ENCODE assay signal across 8 cellular contexts in genomic region chr2:238108423-238109201, GRCh38. TPM values are rescaled to one million over a fixed set of nuclear protein-coding genes. Genes with fewer than 3 reads are reported as not detected.
DNase-seq lines count a peak whose midpoint lies in the region; ATAC-seq, FAIRE-seq and TF ChIP-seq lines count a peak whose summit lies in the region.

No MANE protein-coding gene starts in this region.

- POLR2A ChIA-PET in K562 (lab: Yijun Ruan, JAX) (interaction anchor here (1.4 kb wide), 1 partner anchor 9 kb away, joined by 8 read pairs; the partner anchor contains the start of gene ESPNL), GM10248 (lab: Yijun Ruan, JAX) (interaction anchor here (0.5 kb wide), 1 partner anchor 174 kb away, joined by 4 read pairs; no protein-coding TSS in a partner anchor), HEK293T (lab: Yijun Ruan, JAX) (interaction anchor here (1.1 kb wide), 1 partner anchor 10 kb away, joined by 3 read pairs; no protein-coding TSS in a partner anchor)

- H3K4me3 ChIP-seq in K562: no peak overlapping the region

- H3K36me3 ChIP-seq in K562 (ENCODE audit: control insufficient read depth, insufficient read depth, low read length): no peaks in the 10 kb centered on the region

- no peak overlapping the region for H3K4me2 ChIP-seq in K562 (ENCODE audit: insufficient read depth, low read length)

- H3K4me1 ChIP-seq in K562 (replicated peaks in 1 of 2; ENCODE audit: control insufficient read depth in 2 of 2, insufficient read depth in 2 of 2, low read length in 2 of 2): peaks cover 4 to 34% of the 10 kb centered on the region in 2 experiments; a peak in 3 of 5 replicates

- 36% methylated on average over 15 of the region's 20 CpGs for WGBS in K562 (ENCODE audit: insufficient coverage, low coverage, missing lambda C conversion rate)

- no peak for TF ChIP-seq EP300 in K562 (IDR thresholded peaks at IDR 0.05; ENCODE audit: low read length)

- no peaks in the 10 kb centered on the region for H3K79me2 ChIP-seq in K562 (ENCODE audit: control insufficient read depth, insufficient read depth, low read length)

- no peaks in the 10 kb centered on the region for H3K9me3 ChIP-seq in K562 (replicated peaks; ENCODE audit: control insufficient read depth, insufficient read depth, low read depth, low read length)

- no peaks in the 10 kb centered on the region for H3K27me3 ChIP-seq in K562 (ENCODE audit: control insufficient read depth in 2 of 2, insufficient read depth in 2 of 2, low read length in 2 of 2)

- DNase-seq in D721Med (ENCODE audit: insufficient read length, low spot score) (peak; percentile 62), K562 (ENCODE audit: extremely low read depth in 1 of 4, low spot score in 3 of 4) (peak in 3 of 4 experiments; percentile 33 to 53 (median 37)), NCI-H2227 treated with DMSO at 0.1 percent for 48 hours (lab: John Stamatoyannopoulos, UW) (no peak), GM10248 (ENCODE audit: extremely low spot score) (no peak), HEK293T (ENCODE audit: extremely low spot score) (no peak), NCI-H187 treated with DMSO at 0.1 percent for 48 hours (lab: John Stamatoyannopoulos, UW) (no peak)

- H2AFZ ChIP-seq in K562 (ENCODE audit: low read depth, low read length): 0 out of 2 replicates have a peak overlapping the region, but pooled peaks have one; percentile 45

- no peaks in the 10 kb centered on the region for H4K20me1 ChIP-seq in K562 (replicated peaks; ENCODE audit: control insufficient read depth, insufficient read depth, low read length)

- no peaks in the 10 kb centered on the region for H3K9me1 ChIP-seq in K562 (ENCODE audit: control insufficient read depth, insufficient read depth, low read length)

- ATAC-seq in HG03442 (IDR thresholded peaks at IDR 0.05; ENCODE audit: unreplicated experiment): peak; percentile 65
- ATAC-seq in K562: peak; percentile 69

- H3K9ac ChIP-seq in K562 (ENCODE audit: insufficient read depth in 1 of 2, low read depth in 2 of 2, low read length in 2 of 2): peak overlapping the region in 1 of 2 experiments; percentile 7; a peak in 1 of 4 replicates

- in situ Hi-C loops in K562 (cut with MboI): loop anchor here (10.0 kb wide), 1 partner anchor 254 kb away; the partner anchor contains the start of gene RAMP1

- intact Hi-C loops in K562 (cut with micrococcal nuclease): loop anchor here (1.0 to 5.0 kb wide), 2 partner anchors 186 to 250 kb away; no protein-coding TSS in a partner anchor

- TF ChIP-seq RAD21 in K562 (CRISPR knock-in tag; conservative IDR thresholded peaks at IDR 0.05 in 1 of 2, IDR thresholded peaks at IDR 0.05 in 1 of 2): no peak

- BruUV-seq in K562 (replicated peaks; lab: Mats Ljungman, UMichigan): no TSS peak

- CTCF ChIA-PET in K562 (lab: Yijun Ruan, JAX; ENCODE audit: low intra/inter-chr PET ratio): interaction anchor here (1.8 kb wide), 1 partner anchor 250 kb away, joined by 5 read pairs; no protein-coding TSS in a partner anchor
- CTCF ChIA-PET in GM10248 (lab: Yijun Ruan, JAX): interaction anchor here (1.0 to 1.7 kb wide), 3 partner anchors 10 to 250 kb away, joined by 3 to 4 read pairs (median 4); no protein-coding TSS in a partner anchor
- CTCF ChIA-PET in HEK293T (lab: Yijun Ruan, JAX): interaction anchor here (1.3 kb wide), 1 partner anchor 250 kb away, joined by 3 read pairs; no protein-coding TSS in a partner anchor

- peak; percentile 45 for TF ChIP-seq POLR2A in GM19193 (IDR thresholded peaks at IDR 0.05; ENCODE audit: extremely low read depth, insufficient read depth, insufficient read length)
- no peak for TF ChIP-seq POLR2A in K562 (conservative IDR thresholded peaks at IDR 0.05)

- no peak overlapping the region for H3K27ac ChIP-seq in K562 (ENCODE audit: extremely low read depth, low read depth, low read length)

- FAIRE-seq in D721Med (lab: Jason Lieb, UNC) (no peak), K562 (lab: Jason Lieb, UNC) (no peak)

- TF ChIP-seq CTCF in D721Med (IDR thresholded peaks at IDR 0.05; ENCODE audit: insufficient read depth, missing control alignments) (no peak), K562 (IDR thresholded peaks at IDR 0.05 in 2 of 3, conservative IDR thresholded peaks at IDR 0.05 in 1 of 3; ENCODE audit: insufficient read depth in 2 of 3, low read depth in 1 of 3, low read length in 3 of 3) (no peak), GM10248 (IDR thresholded peaks at IDR 0.05; ENCODE audit: control extremely low read depth, extremely low read depth, low read depth, missing control alignments) (no peak)

RNA-seq across cellular contexts. Expression of gene ESPNL, which starts 8.5 kb away (rescaled TPM):
- total RNA-seq in K562 (2011; cell fraction: chromatin; rRNA removed; ENCODE audit: low replicate concordance): 0.30 TPM in 1 of 2 replicates, not detected in the other
- total RNA-seq in K562 (2011; cell fraction: nucleolus; rRNA removed): 0.26 and 0.33 TPM in 2 replicates
- 0.07 TPM in 1 of 2 replicates, not detected in the other for total RNA-seq in K562 (2011; cell fraction: nucleoplasm; rRNA removed)
- 0.04 and 0.09 TPM in 2 replicates for total RNA-seq in K562 (2014; rRNA removed)
- total RNA-seq in K562 (2014; rRNA removed; fragmentation: Illumina TruSeq; extraction: Trizol): not detected in 2 replicates
- 0.04 TPM in 2 replicates for total RNA-seq in K562 (2015; rRNA removed; fragmentation: Illumina TruSeq; extraction: Trizol)
- total RNA-seq in K562 (2021): 0.04 and 0.09 TPM in 2 replicates
- 0.04 and 0.07 TPM in 2 replicates for polyA plus RNA-seq in K562 (2011; rRNA removed)
- polyA plus RNA-seq in K562 (2011; cell fraction: cytosol; rRNA removed): 0.13 and 0.30 TPM in 2 replicates
- polyA plus RNA-seq in K562 (2011; cell fraction: nucleus; rRNA removed): 0.28 and 0.55 TPM in 2 replicates
- polyA plus RNA-seq in K562 (2012): 0.06 and 0.10 TPM in 2 replicates
- polyA plus RNA-seq in K562 (2014; fragmentation: Illumina TruSeq; extraction: Trizol): 0.03 and 0.08 TPM in 2 replicates
- polyA plus RNA-seq in K562 (2014; fragmentation: Nextera tagmentation; extraction: Ambion mirVana): not detected
- polyA plus RNA-seq in K562 (2014; rRNA removed): 0.05 TPM in 1 of 2 replicates, not detected in the other
- not detected in 2 replicates for polyA minus RNA-seq in K562 (2011; rRNA and poly(A)+ RNA removed)
- polyA minus RNA-seq in K562 (2011; cell fraction: cytosol; rRNA and poly(A)+ RNA removed): not detected in 2 replicates
- 0.44 and 0.94 TPM in 2 replicates for polyA minus RNA-seq in K562 (2011; cell fraction: nucleus; rRNA and poly(A)+ RNA removed)

RNA-seq across cellular contexts. Expression of gene KLHL30, which starts 29.9 kb away (rescaled TPM):
- 0.21 TPM in 1 of 2 replicates, not detected in the other for total RNA-seq in K562 (2011; cell fraction: chromatin; rRNA removed; ENCODE audit: low replicate concordance)
- total RNA-seq in K562 (2011; cell fraction: nucleolus; rRNA removed): 0.53 and 0.67 TPM in 2 replicates
- total RNA-seq in K562 (2011; cell fraction: nucleoplasm; rRNA removed): 0.07 TPM in 1 of 2 replicates, not detected in the other
- total RNA-seq in K562 (2014; rRNA removed) (not detected in 2 replicates), K562 (2014; rRNA removed; fragmentation: Illumina TruSeq; extraction: Trizol) (not detected in 2 replicates), K562 (2015; rRNA removed; fragmentation: Illumina TruSeq; extraction: Trizol) (not detected in 2 replicates), K562 (2021) (0.04 TPM in 1 of 2 replicates, not detected in the other)
- polyA plus RNA-seq in K562 (2011; rRNA removed) (0.03 TPM in 1 of 2 replicates, not detected in the other), K562 (2014; fragmentation: Illumina TruSeq; extraction: Trizol) (not detected in 2 replicates), K562 (2014; fragmentation: Nextera tagmentation; extraction: Ambion mirVana) (not detected), K562 (2014; rRNA removed) (not detected in 2 replicates)
- 0.09 TPM in 1 of 2 replicates, not detected in the other for polyA plus RNA-seq in K562 (2011; cell fraction: cytosol; rRNA removed)
- polyA plus RNA-seq in K562 (2011; cell fraction: nucleus; rRNA removed): 0.07 and 0.09 TPM in 2 replicates
- 0.03 and 0.06 TPM in 2 replicates for polyA plus RNA-seq in K562 (2012)
- polyA minus RNA-seq in K562 (2011; rRNA and poly(A)+ RNA removed): not detected in 2 replicates
- not detected in 2 replicates for polyA minus RNA-seq in K562 (2011; cell fraction: cytosol; rRNA and poly(A)+ RNA removed)
- 0.11 and 0.13 TPM in 2 replicates for polyA minus RNA-seq in K562 (2011; cell fraction: nucleus; rRNA and poly(A)+ RNA removed)

RNA-seq across cellular contexts. Expression of gene SCLY, which starts 47.8 kb away (rescaled TPM):
- 81.0 and 87.4 TPM in 2 replicates for total RNA-seq in K562 (2011; cell fraction: chromatin; rRNA removed; ENCODE audit: low replicate concordance)
- 56.5 and 64.7 TPM in 2 replicates for total RNA-seq in K562 (2011; cell fraction: nucleolus; rRNA removed)
- 82.6 and 125 TPM in 2 replicates for total RNA-seq in K562 (2011; cell fraction: nucleoplasm; rRNA removed)
- total RNA-seq in K562 (2014; rRNA removed): 22.3 and 32.0 TPM in 2 replicates
- total RNA-seq in K562 (2014; rRNA removed; fragmentation: Illumina TruSeq; extraction: Trizol): 18.7 and 21.1 TPM in 2 replicates
- total RNA-seq in K562 (2015; rRNA removed; fragmentation: Illumina TruSeq; extraction: Trizol): 18.6 TPM in 2 replicates
- total RNA-seq in K562 (2021): 32.2 and 38.2 TPM in 2 replicates
- 15.6 and 17.1 TPM in 2 replicates for polyA plus RNA-seq in K562 (2011; rRNA removed)
- polyA plus RNA-seq in K562 (2011; cell fraction: cytosol; rRNA removed): 14.7 and 24.8 TPM in 2 replicates
- 41.4 and 66.7 TPM in 2 replicates for polyA plus RNA-seq in K562 (2011; cell fraction: nucleus; rRNA removed)
- polyA plus RNA-seq in K562 (2012): 22.6 and 23.3 TPM in 2 replicates
- polyA plus RNA-seq in K562 (2014; fragmentation: Illumina TruSeq; extraction: Trizol): 20.8 and 26.7 TPM in 2 replicates
- 1 to 10 TPM; 2.6 to 4.1 TPM for polyA plus RNA-seq in K562 (2014; fragmentation: Nextera tagmentation; extraction: Ambion mirVana)
- polyA plus RNA-seq in K562 (2014; rRNA removed): 23.9 and 27.4 TPM in 2 replicates
- polyA minus RNA-seq in K562 (2011; rRNA and poly(A)+ RNA removed): 15.6 and 16.8 TPM in 2 replicates
- 15.5 and 16.5 TPM in 2 replicates for polyA minus RNA-seq in K562 (2011; cell fraction: cytosol; rRNA and poly(A)+ RNA removed)
- polyA minus RNA-seq in K562 (2011; cell fraction: nucleus; rRNA and poly(A)+ RNA removed): 26.5 and 33.8 TPM in 2 replicates

RNA-seq across cellular contexts. Expression of gene ERFE, which starts 50.2 kb away (rescaled TPM):
- total RNA-seq in K562 (2011; cell fraction: chromatin; rRNA removed; ENCODE audit: low replicate concordance): 6.9 and 19.3 TPM in 2 replicates
- 14.7 and 17.0 TPM in 2 replicates for total RNA-seq in K562 (2011; cell fraction: nucleolus; rRNA removed)
- 9.9 and 10.2 TPM in 2 replicates for total RNA-seq in K562 (2011; cell fraction: nucleoplasm; rRNA removed)
- total RNA-seq in K562 (2014; rRNA removed) (4.1 and 5.8 TPM in 2 replicates), K562 (2014; rRNA removed; fragmentation: Illumina TruSeq; extraction: Trizol) (2.5 and 3.7 TPM in 2 replicates), K562 (2015; rRNA removed; fragmentation: Illumina TruSeq; extraction: Trizol) (1.0 and 1.1 TPM in 2 replicates), K562 (2021) (6.5 and 6.7 TPM in 2 replicates)
- polyA plus RNA-seq in K562 (2011; rRNA removed) (2.5 and 3.1 TPM in 2 replicates), K562 (2014; fragmentation: Illumina TruSeq; extraction: Trizol) (5.2 and 5.4 TPM in 2 replicates), K562 (2014; fragmentation: Nextera tagmentation; extraction: Ambion mirVana) (1 to 10 TPM in 1 of 2 experiments, under 1 TPM in 1; 0.55 to 1.1 TPM), K562 (2014; rRNA removed) (7.1 and 8.2 TPM in 2 replicates)
- 2.4 and 5.0 TPM in 2 replicates for polyA plus RNA-seq in K562 (2011; cell fraction: cytosol; rRNA removed)
- polyA plus RNA-seq in K562 (2011; cell fraction: nucleus; rRNA removed): 7.7 and 15.1 TPM in 2 replicates
- polyA plus RNA-seq in K562 (2012): 2.7 and 20.8 TPM in 2 replicates
- 0.18 and 0.35 TPM in 2 replicates for polyA minus RNA-seq in K562 (2011; rRNA and poly(A)+ RNA removed)
- polyA minus RNA-seq in K562 (2011; cell fraction: cytosol; rRNA and poly(A)+ RNA removed): 1.0 TPM in 1 of 2 replicates, not detected in the other
- 1.9 and 3.0 TPM in 2 replicates for polyA minus RNA-seq in K562 (2011; cell fraction: nucleus; rRNA and poly(A)+ RNA removed)

Comparison
In these comparisons a context has a peak if more than half of its experiments do, and no peak if none do; other contexts are left out.
1. DNase-seq: peak in D721Med (single experiment) and K562 (3 of 4); none in NCI-H2227 treated with DMSO at 0.1 percent for 48 hours (single experiment), GM10248 (single experiment), HEK293T (single experiment) and NCI-H187 treated with DMSO at 0.1 percent for 48 hours (single experiment).